8 cellular contexts compared by ENCODE assay signal in genomic region chr13:25371608-25372274, GRCh38. TPM values are rescaled to one million over a fixed set of nuclear protein-coding genes. Genes with fewer than 3 reads are reported as not detected.
A peak's percentile ranks its signal among the peaks of the same experiment; 100 is the strongest.
DNase-seq lines count a peak whose midpoint lies in the region; ATAC-seq and TF ChIP-seq lines count a peak whose summit lies in the region.

ATP8A2 (plus strand) TSS chr13:25371974; CDS start chr13:25372213, 239 bp downstream.

- H3K79me2 ChIP-seq in neural cell (replicated peaks; ENCODE audit: insufficient read depth, low read length), result no peaks in the 10 kb centered on the region

- H3K4me2 ChIP-seq in neural cell (ENCODE audit: low read length), result peak within 1 kb of the TSS; percentile 55

- TF ChIP-seq EP300 in neural cell (conservative IDR thresholded peaks at IDR 0.05; ENCODE audit: poor library complexity, severe bottlenecking), result no peak

- no peaks in the 10 kb centered on the region for H3F3A ChIP-seq in neural cell (ENCODE audit: insufficient read depth, low read length, poor library complexity, severe bottlenecking)

- no peaks in the 10 kb centered on the region for H3K9me3 Mint-ChIP-seq in CD4-positive, alpha-beta T cell
- no peaks in the 10 kb centered on the region for H3K9me3 Mint-ChIP-seq in chondrocyte (ENCODE audit: low read depth)

- H3K27ac Mint-ChIP-seq in CD4-positive, alpha-beta T cell, result no peak within 1 kb of the TSS
- no peak within 1 kb of the TSS for H3K27ac Mint-ChIP-seq in chondrocyte (ENCODE audit: unreplicated experiment)

- peak within 1 kb of the TSS; percentile 81 for H3K4me3 ChIP-seq in neural cell (ENCODE audit: low read length)

- TF ChIP-seq CTCF in CD4-positive, alpha-beta T cell (IDR thresholded peaks at IDR 0.05), result no peak
- no peak for TF ChIP-seq CTCF in chondrocyte (IDR thresholded peaks at IDR 0.05)
- peak; percentile 30 for TF ChIP-seq CTCF in neural cell (IDR thresholded peaks at IDR 0.05; ENCODE audit: poor library complexity, severe bottlenecking)

- peak within 1 kb of the TSS; percentile 45 for H3K4me3 Mint-ChIP-seq in CD4-positive, alpha-beta T cell
- H3K4me3 Mint-ChIP-seq in chondrocyte (ENCODE audit: unreplicated experiment), result peak within 1 kb of the TSS; percentile 68

- CTCF ChIA-PET in CD4-positive, alpha-beta T cell (lab: Charles Lee), result no interaction called here

- peaks cover 7% of the 10 kb centered on the region for H3K4me1 Mint-ChIP-seq in CD4-positive, alpha-beta T cell (ENCODE audit: low read depth)
- H3K4me1 Mint-ChIP-seq in chondrocyte (ENCODE audit: low read depth), result peaks cover 3% of the 10 kb centered on the region

- H3K36me3 Mint-ChIP-seq in CD4-positive, alpha-beta T cell (ENCODE audit: low read depth), result no peaks in the 10 kb centered on the region
- H3K36me3 Mint-ChIP-seq in chondrocyte (ENCODE audit: low read depth), result no peaks in the 10 kb centered on the region

- H3K27me3 Mint-ChIP-seq in CD4-positive, alpha-beta T cell, result peaks cover 78% of the 10 kb centered on the region
- peaks cover 59% of the 10 kb centered on the region for H3K27me3 Mint-ChIP-seq in chondrocyte (ENCODE audit: low read depth)

- no peak for ATAC-seq in CD4-positive, alpha-beta T cell (ENCODE audit: poor library complexity)
- no peak for ATAC-seq in HG03378 (IDR thresholded peaks at IDR 0.05; ENCODE audit: unreplicated experiment)
- ATAC-seq in GM21360 (IDR thresholded peaks at IDR 0.05; ENCODE audit: unreplicated experiment), result no peak

- H3K27ac ChIP-seq in CD4-positive, alpha-beta T cell (ENCODE audit: low read depth, low read length), result no peak within 1 kb of the TSS
- peak within 1 kb of the TSS; percentile 63 for H3K27ac ChIP-seq in neural cell (ENCODE audit: low read length)

- POLR2A ChIA-PET in CD4-positive, alpha-beta T cell (lab: Charles Lee), result no interaction called here

- H3K27me3 ChIP-seq in CD4-positive, alpha-beta T cell (ENCODE audit: control insufficient read depth, insufficient read depth, low read length), result peaks cover 56% of the 10 kb centered on the region
- peaks cover 11% of the 10 kb centered on the region for H3K27me3 ChIP-seq in neural cell (ENCODE audit: insufficient read depth, low read depth, low read length)

- H4K20me1 ChIP-seq in neural cell (ENCODE audit: insufficient read depth), result no peaks in the 10 kb centered on the region

- H3K9ac ChIP-seq in neural cell (ENCODE audit: low read length), result peak within 1 kb of the TSS; percentile 80

- H2AFZ ChIP-seq in neural cell (ENCODE audit: low read depth, low read length), result peak within 1 kb of the TSS; percentile 73

- DNase-seq in CD4-positive, alpha-beta T cell, result no peak
- DNase-seq in NCI-H1930 (lab: John Stamatoyannopoulos, UW) (peak; percentile 17 to 53), chondrocyte (ENCODE audit: low spot score) (no peak), kidney tubule cell (ENCODE audit: low spot score) (no peak), SHP77 treated with DMSO at 0.1 percent for 48 hours (lab: John Stamatoyannopoulos, UW) (no peak)

- no peaks in the 10 kb centered on the region for H3K36me3 ChIP-seq in neural cell (ENCODE audit: insufficient read depth, low read length)

- intact Hi-C loops in CD4-positive, alpha-beta T cell (cut with DNase I, micrococcal nuclease), result no loop called here

- no peak for TF ChIP-seq RAD21 in neural cell (conservative IDR thresholded peaks at IDR 0.05)

- no peaks in the 10 kb centered on the region for H3K9me2 ChIP-seq in neural cell (ENCODE audit: insufficient read depth, low read length)

- no peaks in the 10 kb centered on the region for H3K9me3 ChIP-seq in CD4-positive, alpha-beta T cell (ENCODE audit: control insufficient read depth, low read length)
- no peaks in the 10 kb centered on the region for H3K9me3 ChIP-seq in neural cell (ENCODE audit: low read length)

TF ChIP-seq in neural cell, 6 proteins besides CTCF, POLR2A, EP300 and RAD21:
- TF ChIP-seq EZH2 (IDR thresholded peaks at IDR 0.05; ENCODE audit: borderline replicate concordance, insufficient read depth, low read length, poor library complexity, severe bottlenecking) (no peak), MXI1 (conservative IDR thresholded peaks at IDR 0.05; ENCODE audit: poor library complexity, severe bottlenecking) (no peak), POLR2AphosphoS5 (IDR thresholded peaks at IDR 0.05) (no peak), TAF1 (IDR thresholded peaks at IDR 0.05; ENCODE audit: low read depth) (no peak), SMC3 (conservative IDR thresholded peaks at IDR 0.05; ENCODE audit: poor library complexity) (no peak), REST (IDR thresholded peaks at IDR 0.05; ENCODE audit: borderline replicate concordance) (no peak)

RNA-seq across cellular contexts. Expression of gene ATP8A2, which starts in this region (rescaled TPM):
- total RNA-seq in CD4-positive, alpha-beta T cell, result under 1 TPM; 0.22 to 0.36 TPM
- total RNA-seq in chondrocyte, result 1.7 to 1.9 TPM (median 1.9 TPM) in 3 replicates
- 11.9 and 14.9 TPM in 2 replicates for polyA plus RNA-seq in neural cell
- polyA minus RNA-seq in neural cell, result 44.3 and 60.7 TPM in 2 replicates

Comparison
In these comparisons a context has a peak if more than half of its experiments do, and no peak if none do; other contexts are left out.
1. DNase-seq: peak in NCI-H1930 (2 of 2); none in CD4-positive, alpha-beta T cell (0 of 10), chondrocyte (single experiment), kidney tubule cell (single experiment) and SHP77 treated with DMSO at 0.1 percent for 48 hours (single experiment).